22 cellular contexts compared by ENCODE assay signal in the genomic region with DNA sequence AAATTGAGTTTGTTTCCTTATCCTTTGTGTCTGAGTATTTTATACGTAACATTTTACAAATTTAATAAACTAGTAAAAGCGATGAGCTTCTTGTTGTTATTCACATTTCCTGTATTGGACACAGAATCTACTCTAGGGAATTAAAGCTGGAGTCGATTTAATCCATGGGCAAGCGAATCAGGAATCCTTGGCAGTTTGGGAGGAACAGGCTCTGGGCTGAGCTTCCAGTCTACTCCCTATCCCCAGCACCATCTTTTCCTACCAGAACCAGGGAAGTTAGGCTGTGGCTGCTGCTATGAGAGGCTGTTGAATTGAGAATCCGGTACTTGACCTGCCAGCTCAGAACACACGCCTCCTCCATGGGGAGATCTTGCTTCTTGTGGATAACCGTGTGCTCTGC.
DNase-seq lines count a peak whose midpoint lies in the region; ATAC-seq and TF ChIP-seq lines count a peak whose summit lies in the region.
"Had no signal": no experiment of that assay in that cellular context is flagged by ENCODE, and none has a peak within 500 bp of the region (broad histone marks: within the 10 kb centered on the region; RNA-seq: fewer than 3 reads in every experiment).

No MANE protein-coding gene starts in this region.

- H3K14ac ChIP-seq in trophoblast cell (ENCODE audit: low read length), result no peak overlapping the region

- peak overlapping the region; percentile 8 for H2BK12ac ChIP-seq in trophoblast cell (ENCODE audit: low read length)

- POLR2A ChIA-PET in A673 (lab: Charles Lee; ENCODE audit: low non-redundant PET), result no interaction called here
- POLR2A ChIA-PET in RWPE1 (lab: Yijun Ruan, JAX; ENCODE audit: low non-redundant PET), result no interaction called here

- no peak overlapping the region for H3K9ac ChIP-seq in trophoblast cell (ENCODE audit: low read length)

- no peak overlapping the region for H2BK5ac ChIP-seq in trophoblast cell (ENCODE audit: low read depth, low read length, poor library complexity)

- H4K91ac ChIP-seq in trophoblast cell (ENCODE audit: low read depth, low read length), result no peak overlapping the region

- H3K4ac ChIP-seq in trophoblast cell (ENCODE audit: low read depth, low read length), result no peak overlapping the region

- no peak overlapping the region for H2AK5ac ChIP-seq in trophoblast cell (ENCODE audit: low read length)

- H3K27ac ChIP-seq in A673 (ENCODE audit: low read depth, low read length, poor library complexity, severe bottlenecking) (no peak overlapping the region), RWPE1 (peak overlapping the region; percentile 92), heart right ventricle (peak overlapping the region in 1 of 10 donors; percentile 43), trophoblast cell (ENCODE audit: low read depth, low read length) (no peak overlapping the region)

- no peak overlapping the region for H2AFZ ChIP-seq in trophoblast cell (ENCODE audit: insufficient read depth, low read length, poor library complexity)

- no peak overlapping the region for H3K18ac ChIP-seq in trophoblast cell (ENCODE audit: low read length)

- H3K36me3 ChIP-seq in A673 (ENCODE audit: insufficient read depth, low read length, poor library complexity, severe bottlenecking) (no peaks in the 10 kb centered on the region), heart right ventricle (no peaks in the 10 kb centered on the region), trophoblast cell (ENCODE audit: control insufficient read depth in 1 of 2, insufficient read depth in 2 of 2, low read length in 2 of 2) (peaks cover 0 to 2% of the 10 kb centered on the region in 2 experiments)

- no peaks in the 10 kb centered on the region for H3K79me2 ChIP-seq in trophoblast cell (ENCODE audit: control insufficient read depth, insufficient read depth, low read length, poor library complexity)

- H3K4me2 ChIP-seq in trophoblast cell (ENCODE audit: low read length), result no peak overlapping the region

- no peak overlapping the region for H3K23ac ChIP-seq in trophoblast cell (ENCODE audit: low read length)

- no peak overlapping the region for H4K8ac ChIP-seq in trophoblast cell (ENCODE audit: low read depth, low read length)

- H3K9me3 ChIP-seq in A673 (ENCODE audit: low read depth, low read length, poor library complexity, severe bottlenecking), result no peaks in the 10 kb centered on the region
- H3K9me3 ChIP-seq in heart right ventricle, result no peaks in the 10 kb centered on the region
- H3K9me3 ChIP-seq in trophoblast cell (ENCODE audit: insufficient read depth, low read depth, low read length), result no peaks in the 10 kb centered on the region
- H3K9me3 ChIP-seq: A549 had no signal

- no peak overlapping the region for H4K12ac ChIP-seq in trophoblast cell (ENCODE audit: low read depth, low read length)

- ATAC-seq in heart right ventricle (peak in 5 of 8 donors; percentile 30 to 67 (median 50)), GM19023 (IDR thresholded peaks at IDR 0.05; ENCODE audit: unreplicated experiment) (no peak), HG02571 (IDR thresholded peaks at IDR 0.05; ENCODE audit: unreplicated experiment) (no peak)
- ATAC-seq: GM12878 had no signal

- intact Hi-C loops in A673 (cut with micrococcal nuclease; ENCODE audit: unreplicated experiment) (no loop called here), heart right ventricle (cut with DNase I) (no loop called here)

- CTCF ChIA-PET in A673 (lab: Charles Lee) (no interaction called here), RWPE1 (lab: Yijun Ruan, JAX) (no interaction called here)

- WGBS in heart right ventricle, 2 donors, result 68 to 71% methylated on average over 7 of the region's 7 CpGs
- no CpG with 5 or more reads among the region's 7 CpGs for WGBS in trophoblast cell (ENCODE audit: extremely low coverage, insufficient coverage, insufficient read length)

- no peak overlapping the region for H2BK120ac ChIP-seq in trophoblast cell (ENCODE audit: insufficient read depth, low read length, poor library complexity)

- no peaks in the 10 kb centered on the region for H3K79me1 ChIP-seq in trophoblast cell (ENCODE audit: low read length)

- TF ChIP-seq CTCF in A673 (conservative IDR thresholded peaks at IDR 0.05; ENCODE audit: low read depth, low read length), result no peak
- no peak for TF ChIP-seq CTCF in RWPE1 (conservative IDR thresholded peaks at IDR 0.05; ENCODE audit: low read depth)
- no peak for TF ChIP-seq CTCF in heart right ventricle (IDR thresholded peaks at IDR 0.05)

- no peak overlapping the region for H3K4me3 ChIP-seq in A673 (ENCODE audit: low read depth, low read length, poor library complexity, severe bottlenecking)
- H3K4me3 ChIP-seq in heart right ventricle, result no peak overlapping the region
- H3K4me3 ChIP-seq in trophoblast cell (ENCODE audit: low read depth, low read length), result no peak overlapping the region
- H3K4me3 ChIP-seq: A549, GM12878 had no signal

- H3K4me1 ChIP-seq in A673 (ENCODE audit: insufficient read depth, low read length, poor library complexity, severe bottlenecking) (peaks cover 11% of the 10 kb centered on the region), heart right ventricle (peaks cover 2 to 45% (median 15%) of the 10 kb centered on the region in 9 donors), trophoblast cell (ENCODE audit: control insufficient read depth in 1 of 2, insufficient read depth in 2 of 2, low read length in 2 of 2) (peaks cover 1 to 4% of the 10 kb centered on the region in 2 experiments)

- H3K27me3 ChIP-seq in A673 (replicated peaks; ENCODE audit: insufficient read depth, low read depth, low read length, poor library complexity) (no peaks in the 10 kb centered on the region), heart right ventricle (no peaks in the 10 kb centered on the region), trophoblast cell (ENCODE audit: insufficient read depth, low read length) (no peaks in the 10 kb centered on the region)

- DNase-seq in A673 (ENCODE audit: low spot score) (peak; percentile 24), RWPE1 (ENCODE audit: low spot score) (no peak), heart right ventricle (no peak), trophoblast cell (no peak), NCI-H1092 (lab: John Stamatoyannopoulos, UW) (no peak), UCSD-AML1 (lab: John Stamatoyannopoulos, UW; ENCODE audit: unreplicated experiment) (no peak)
- DNase-seq: CD4-positive, CD25-positive, alpha-beta regulatory T cell; DMS79 treated with DMSO at 0.1 percent for 48 hours; GOT3; HCEC 1CT; KG1; NCI-H1694; NCI-H2081; NCI-H2171; NCI-H345; NCI-H524; NCI-H774; NK-92 treated with Interleukin-12 subunit alpha and Interleukin-12 subunit beta, amount 100 ng/mL, for 24 hours had no signal

- BruUV-seq in A673 (replicated peaks; lab: Mats Ljungman, UMichigan), result no TSS peak

Comparison
In these comparisons a context has a peak if more than half of its experiments do, and no peak if none do; other contexts are left out.
1. ATAC-seq: peak in heart right ventricle (5 of 8); none in GM19023 (single experiment) and HG02571 (single experiment).